Comparison of ENCODE assay signal across 23 cellular contexts in genomic region chr2:186664644-186665043, GRCh38. TPM values are rescaled to one million over a fixed set of nuclear protein-coding genes. Genes with fewer than 3 reads are reported as not detected.
DNase-seq lines count a peak whose midpoint lies in the region; ATAC-seq and TF ChIP-seq lines count a peak whose summit lies in the region.
"Had no signal": no experiment of that assay in that cellular context is flagged by ENCODE, and none has a peak within 500 bp of the region (broad histone marks: within the 10 kb centered on the region; RNA-seq: fewer than 3 reads in every experiment).

No MANE protein-coding gene starts in this region.

- no peaks in the 10 kb centered on the region for H3K79me2 ChIP-seq in SK-N-SH (ENCODE audit: insufficient read depth)

- H3K4me1 ChIP-seq in cardiac muscle cell (ENCODE audit: low read depth) = no peaks in the 10 kb centered on the region
- H3K4me1 ChIP-seq in right cardiac atrium (ENCODE audit: control insufficient read depth, insufficient read depth, low read length) = no peaks in the 10 kb centered on the region
- peaks cover 0 to 6% of the 10 kb centered on the region in 2 experiments; a peak in 1 of 4 replicates for H3K4me1 ChIP-seq in SK-N-SH (ENCODE audit: control insufficient read depth in 1 of 2, insufficient read depth in 2 of 2, low read depth in 1 of 2, low read length in 1 of 2)
- H3K4me1 ChIP-seq: A549; BLaER1 treated with 17β-estradiol and CSF1 and Interleukin-3, amounts not matched to agents 10 nM and 100 nM had no signal

- DNase-seq in cardiac muscle cell (ENCODE audit: low read depth in 1 of 2, low spot score in 1 of 2) = no peak
- DNase-seq in right cardiac atrium = no peak
- DNase-seq in NCI-H1048 (lab: John Stamatoyannopoulos, UW) = peak; percentile 68
- DNase-seq in SK-N-SH = peak; percentile 46
- peak; percentile 6 for DNase-seq in putamen (ENCODE audit: low spot score)
- no peak for DNase-seq in natural killer cell
- no peak for DNase-seq in NCI-H345 treated with DMSO at 0.1 percent for 48 hours (lab: John Stamatoyannopoulos, UW; ENCODE audit: unreplicated experiment)
- DNase-seq in NAMALWA (ENCODE audit: low spot score) = no peak
- DNase-seq: CD8-positive, alpha-beta T cell; COR-L47; DMS 273 treated with DMSO at 0.1 percent for 48 hours; DMS53; DND-41; EL; GOT3; H7; HFFc6 had no signal

- ATAC-seq in right cardiac atrium (no peak), natural killer cell (no peak)
- ATAC-seq: A549; CD8-positive, alpha-beta T cell; GM12878; HCT116 had no signal

- no peak overlapping the region for H3K4me2 ChIP-seq in SK-N-SH
- H3K4me2 ChIP-seq: A549; BLaER1 treated with 17β-estradiol and CSF1 and Interleukin-3, amounts not matched to agents 10 nM and 100 nM had no signal

- no peaks in the 10 kb centered on the region for H4K20me1 ChIP-seq in SK-N-SH (ENCODE audit: insufficient read depth)
- H4K20me1 ChIP-seq: BLaER1 treated with 17β-estradiol and CSF1 and Interleukin-3, amounts not matched to agents 10 nM and 100 nM had no signal

- WGBS in right cardiac atrium = 77% methylated on average over 1 of the region's 1 CpG
- WGBS in SK-N-SH (ENCODE audit: low lambda C conversion rate) = 71% methylated on average over 1 of the region's 1 CpG

- H2AFZ ChIP-seq in SK-N-SH (ENCODE audit: low read depth) = no peak overlapping the region

- TF ChIP-seq RAD21 in SK-N-SH (IDR thresholded peaks at IDR 0.05; ENCODE audit: low read length) = no peak

- no peaks in the 10 kb centered on the region for H3K4me1 Mint-ChIP-seq in natural killer cell

- CTCF ChIA-PET in SK-N-SH (lab: Yijun Ruan, JAX) = interaction anchor here (1.0 kb wide), 1 partner anchor 24 kb away, joined by 3 read pairs; no protein-coding TSS in a partner anchor

- H3K36me3 ChIP-seq in cardiac muscle cell (peaks cover 68% of the 10 kb centered on the region), SK-N-SH (replicated peaks in 1 of 2; ENCODE audit: control insufficient read depth in 1 of 2, insufficient read depth in 2 of 2, low read length in 1 of 2) (peaks cover 80 to 83% of the 10 kb centered on the region in 2 experiments)

- H3K9me2 ChIP-seq in SK-N-SH = no peaks in the 10 kb centered on the region

- TF ChIP-seq CTCF in cardiac muscle cell (IDR thresholded peaks at IDR 0.05; ENCODE audit: low read depth, low read length) = no peak
- no peak for TF ChIP-seq CTCF in SK-N-SH (IDR thresholded peaks at IDR 0.05)
- TF ChIP-seq CTCF in natural killer cell (IDR thresholded peaks at IDR 0.05) = no peak

- H3K36me3 Mint-ChIP-seq in natural killer cell = peaks cover 11% of the 10 kb centered on the region

- peak in 1 of 2 experiments; percentile 66; a peak in 1 of 4 replicates for TF ChIP-seq EP300 in SK-N-SH (IDR thresholded peaks at IDR 0.05; ENCODE audit: borderline replicate concordance in 1 of 2, low read depth in 1 of 2, low read length in 1 of 2)

- no peaks in the 10 kb centered on the region for H3K27me3 Mint-ChIP-seq in natural killer cell (ENCODE audit: low read depth in 2 of 2)

- H3K27ac ChIP-seq in cardiac muscle cell (peak overlapping the region; percentile 72), right cardiac atrium (ENCODE audit: low read length) (no peak overlapping the region), SK-N-SH (ENCODE audit: low read depth in 2 of 2, low read length in 1 of 2) (peak overlapping the region in 1 of 2 experiments; percentile 84; a peak in 1 of 4 replicates)
- H3K27ac ChIP-seq: 22Rv1; A549; BLaER1 treated with 17β-estradiol and CSF1 and Interleukin-3, amounts not matched to agents 10 nM and 100 nM; HL-60 had no signal

- H3K4me3 ChIP-seq in cardiac muscle cell = no peak overlapping the region
- H3K4me3 ChIP-seq in right cardiac atrium (ENCODE audit: low read length) = no peak overlapping the region
- H3K4me3 ChIP-seq in SK-N-SH (ENCODE audit: low read depth in 2 of 2, low read length in 1 of 2) = no peak overlapping the region
- H3K4me3 ChIP-seq: A549; BLaER1 treated with 17β-estradiol and CSF1 and Interleukin-3, amounts not matched to agents 10 nM and 100 nM; GM12878 had no signal

- H3K27me3 ChIP-seq in cardiac muscle cell (no peaks in the 10 kb centered on the region), right cardiac atrium (ENCODE audit: control insufficient read depth, insufficient read depth) (no peaks in the 10 kb centered on the region), SK-N-SH (ENCODE audit: insufficient read depth) (no peaks in the 10 kb centered on the region)
- H3K27me3 ChIP-seq: BLaER1 treated with 17β-estradiol and CSF1 and Interleukin-3, amounts not matched to agents 10 nM and 100 nM had no signal

- H3K27ac Mint-ChIP-seq in natural killer cell = no peak overlapping the region
- H3K27ac Mint-ChIP-seq: CD8-positive, alpha-beta T cell; HFFc6 had no signal

- intact Hi-C loops in right cardiac atrium (cut with DNase I) (no loop called here), natural killer cell (cut with micrococcal nuclease) (no loop called here)

- no peaks in the 10 kb centered on the region for H3F3A ChIP-seq in SK-N-SH (replicated peaks; ENCODE audit: insufficient read depth)

- H3K9me3 ChIP-seq in cardiac muscle cell (ENCODE audit: low read depth) = no peaks in the 10 kb centered on the region
- H3K9me3 ChIP-seq in right cardiac atrium (ENCODE audit: control insufficient read depth, low read length) = no peaks in the 10 kb centered on the region
- no peaks in the 10 kb centered on the region for H3K9me3 ChIP-seq in SK-N-SH
- H3K9me3 ChIP-seq: A549; BLaER1 treated with 17β-estradiol and CSF1 and Interleukin-3, amounts not matched to agents 10 nM and 100 nM had no signal

- no peaks in the 10 kb centered on the region for H3K9me3 Mint-ChIP-seq in natural killer cell
- H3K9me3 Mint-ChIP-seq: CD8-positive, alpha-beta T cell; HFFc6 had no signal

- H3K4me3 Mint-ChIP-seq in natural killer cell = no peak overlapping the region
- H3K4me3 Mint-ChIP-seq: CD8-positive, alpha-beta T cell; HFFc6 had no signal

- no peak overlapping the region for H3K9ac ChIP-seq in SK-N-SH
- H3K9ac ChIP-seq: BLaER1 treated with 17β-estradiol and CSF1 and Interleukin-3, amounts not matched to agents 10 nM and 100 nM had no signal

- POLR2A ChIA-PET in SK-N-SH (lab: Yijun Ruan, JAX) = no interaction called here

TF ChIP-seq in SK-N-SH, 30 proteins besides CTCF, POLR2A, EP300 and RAD21 (continues in another document):
- no peak for TF ChIP-seq RFX5 (IDR thresholded peaks at IDR 0.05; ENCODE audit: low read length)
- TF ChIP-seq REST (IDR thresholded peaks at IDR 0.05; ENCODE audit: low read depth, low read length) = no peak
- no peak for TF ChIP-seq IRF3 (IDR thresholded peaks at IDR 0.05; ENCODE audit: low read depth, low read length)
- TF ChIP-seq POLR2AphosphoS5 (IDR thresholded peaks at IDR 0.05; ENCODE audit: low read depth, low read length) = no peak
- no peak for TF ChIP-seq NFIC (IDR thresholded peaks at IDR 0.05; ENCODE audit: borderline replicate concordance)
- no peak for TF ChIP-seq TAF1 (IDR thresholded peaks at IDR 0.05; ENCODE audit: borderline replicate concordance, low read depth, low read length)
- no peak for TF ChIP-seq SIN3A (IDR thresholded peaks at IDR 0.05; ENCODE audit: borderline replicate concordance, low read depth, low read length)
- no peak for TF ChIP-seq GABPA (IDR thresholded peaks at IDR 0.05; ENCODE audit: low read depth)
- peak; percentile 54 for TF ChIP-seq CHD2 (IDR thresholded peaks at IDR 0.05; ENCODE audit: low read length, partially characterized antibody)
- peak; percentile 75 for TF ChIP-seq RCOR1 (IDR thresholded peaks at IDR 0.05; ENCODE audit: low read length)
- no peak for TF ChIP-seq JUND (IDR thresholded peaks at IDR 0.05)
- TF ChIP-seq GATA2 (CRISPR knock-in tag; IDR thresholded peaks at IDR 0.05) = peak; percentile 48; the same call in 1 of the 2 replicates
- no peak for TF ChIP-seq ELF1 (IDR thresholded peaks at IDR 0.05)
- TF ChIP-seq FOSL2 (IDR thresholded peaks at IDR 0.05; ENCODE audit: borderline replicate concordance, low read depth) = no peak

RNA-seq across cellular contexts. Expression of gene FAM171B, which starts 29.2 kb away (rescaled TPM):
- total RNA-seq in cardiac muscle cell (1.5 and 1.6 TPM in 2 replicates), right cardiac atrium (1 to 10 TPM; 2.3 to 4.4 (median 4.1) TPM), natural killer cell (1 to 10 TPM in 2 of 3 donors, under 1 TPM in 1; 0.26 to 1.3 (median 1.3) TPM)
- polyA plus RNA-seq in cardiac muscle cell (1.1 and 1.4 TPM in 2 replicates), right cardiac atrium (0.70 TPM), SK-N-SH (2012; rRNA removed) (1.6 and 2.5 TPM in 2 replicates)
- polyA plus RNA-seq in SK-N-SH (2012; cell fraction: cytosol; rRNA removed) = 2.7 and 3.1 TPM in 2 replicates
- 1.3 and 2.7 TPM in 2 replicates for polyA plus RNA-seq in SK-N-SH (2012; cell fraction: nucleus; rRNA removed)

Comparison
In these comparisons a context has a peak if more than half of its experiments do, and no peak if none do; other contexts are left out.
1. DNase-seq: peak in NCI-H1048 (single experiment), SK-N-SH (single experiment) and putamen (single experiment); none in cardiac muscle cell (0 of 2), right cardiac atrium (0 of 3), natural killer cell (single experiment), NCI-H345 treated with DMSO at 0.1 percent for 48 hours (single experiment) and NAMALWA (single experiment).